22 cellular contexts compared by ENCODE assay signal in the genomic region with DNA sequence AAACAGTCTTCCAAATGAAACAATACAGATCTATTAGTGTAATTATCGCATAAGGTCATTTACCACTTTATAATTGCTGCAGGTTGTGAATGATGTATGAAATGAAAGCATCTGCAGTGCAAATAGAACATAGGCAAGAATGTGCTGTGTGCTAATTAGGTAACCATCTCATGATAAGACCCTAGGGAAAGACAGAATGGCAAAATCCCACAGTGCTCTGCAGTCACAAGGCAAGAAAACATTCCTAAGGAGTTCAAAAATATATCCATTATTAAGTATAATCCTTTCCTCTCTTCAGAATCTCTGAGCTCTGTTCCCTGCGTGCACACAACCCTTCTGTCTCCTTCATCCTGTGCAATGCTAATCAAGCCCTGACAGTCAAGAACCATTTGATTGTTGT.
"Had no signal": no experiment of that assay in that cellular context is flagged by ENCODE, and none has a peak within 500 bp of the region (broad histone marks: within the 10 kb centered on the region; RNA-seq: fewer than 3 reads in every experiment).

No MANE protein-coding gene starts in this region.

- H3K4me3 ChIP-seq: K562, SJSA1 had no signal

- DNase-seq: Kasumi-1, MV-4-11, NCI-H1048, NCI-H1105, NCI-H1417, NCI-H1436 treated with DMSO at 0.1 percent for 48 hours, NCI-H187 treated with DMSO at 0.1 percent for 48 hours, NCI-H2029 treated with DMSO at 0.1 percent for 48 hours, NCI-H2171 treated with DMSO at 0.1 percent for 48 hours, NCI-H345, NCI-H446 treated with DMSO at 0.1 percent for 48 hours, NCI-H510A treated with DMSO at 0.1 percent for 48 hours, NCI-H526, NCI-H748 treated with DMSO at 0.1 percent for 48 hours, RPMI8226, SIG-M5, SK-N-SH, SW 1271, T-cell had no signal

- H3K36me3 ChIP-seq: SJSA1 had no signal

- H3K9ac ChIP-seq: KMS-11, SK-N-SH had no signal

- H3K9me3 ChIP-seq: SJSA1, SK-N-SH had no signal

- H3K27ac ChIP-seq: KMS-11, SJSA1 had no signal
